Comparison of ENCODE assay signal across 6 cellular contexts in the genomic region with DNA sequence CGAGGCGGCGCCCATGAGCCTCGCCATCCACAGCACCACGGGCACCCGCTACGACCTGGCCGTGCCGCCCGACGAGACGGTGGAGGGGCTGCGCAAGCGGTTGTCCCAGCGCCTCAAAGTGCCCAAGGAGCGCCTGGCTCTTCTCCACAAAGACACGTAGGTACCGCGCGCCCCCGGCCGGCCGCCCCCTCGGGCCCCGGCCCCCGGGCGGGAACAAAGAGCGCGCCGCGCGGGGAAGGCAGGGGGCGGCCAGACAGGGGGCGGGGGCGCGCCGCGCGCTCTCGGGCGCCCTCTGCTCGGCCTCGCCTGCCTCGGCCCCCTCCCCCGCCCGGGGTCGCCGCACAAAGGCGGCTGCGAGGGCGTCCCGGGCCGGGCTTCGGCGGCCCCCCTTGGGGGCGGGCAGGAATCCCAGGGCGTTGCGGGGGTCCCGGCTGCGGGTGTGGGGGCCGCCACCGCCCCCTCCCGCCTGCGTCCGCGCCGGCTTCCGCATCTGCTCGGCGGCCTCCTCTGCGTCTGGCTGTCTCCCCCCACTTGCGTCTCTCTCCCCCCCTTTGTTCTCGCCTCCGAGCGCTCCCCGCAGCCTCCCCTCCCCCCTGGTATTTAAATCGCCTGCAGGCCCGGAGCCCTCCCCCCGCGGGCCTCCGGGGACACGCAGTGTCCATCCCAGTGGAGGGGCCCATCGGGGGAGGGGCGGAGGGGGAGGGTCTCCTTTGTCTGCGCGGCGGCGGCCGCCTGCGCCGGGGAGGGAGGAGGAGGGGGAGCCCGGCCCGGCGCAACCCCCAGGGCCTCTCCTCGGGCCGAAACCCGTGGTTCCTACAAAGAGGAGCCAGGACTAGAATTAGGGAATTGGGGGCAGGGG. TPM values are rescaled to one million over a fixed set of nuclear protein-coding genes. Genes with fewer than 3 reads are reported as not detected.
DNase-seq lines count a peak whose midpoint lies in the region; ATAC-seq and TF ChIP-seq lines count a peak whose summit lies in the region.

No MANE protein-coding gene starts in this region.

- peaks cover 7% of the 10 kb centered on the region for H3K79me2 ChIP-seq in parathyroid adenoma

- no peak overlapping the region for H3K9ac ChIP-seq in parathyroid adenoma

- TF ChIP-seq CTCF in HFFc6 (IDR thresholded peaks at IDR 0.05) (no peak), epithelial cell of proximal tubule (conservative IDR thresholded peaks at IDR 0.05; ENCODE audit: low read depth, low read length) (no peak), parathyroid adenoma (IDR thresholded peaks at IDR 0.05) (no peak)

- H2AFZ ChIP-seq in parathyroid adenoma = no peak overlapping the region

- H3K36me3 Mint-ChIP-seq in HFFc6 (ENCODE audit: low read depth) = peaks cover 12% of the 10 kb centered on the region

- no peaks in the 10 kb centered on the region for H3K36me3 ChIP-seq in parathyroid adenoma (ENCODE audit: control insufficient read depth, insufficient read depth, low read length)

- H3K27me3 Mint-ChIP-seq in HFFc6 (ENCODE audit: insufficient read depth) = peaks cover 20% of the 10 kb centered on the region

- H3K4me3 ChIP-seq in epithelial cell of proximal tubule (ENCODE audit: low read depth, low read length) (peak overlapping the region; percentile 88), parathyroid adenoma (ENCODE audit: low read depth, low read length) (peak overlapping the region; percentile 49)

- peaks cover 12% of the 10 kb centered on the region for H3K4me1 Mint-ChIP-seq in HFFc6 (ENCODE audit: low read depth)

- H3K27ac Mint-ChIP-seq in HFFc6 = peak overlapping the region; percentile 92

- peak overlapping the region; percentile 93 for H3K4me3 Mint-ChIP-seq in HFFc6

- no peak for ATAC-seq in HG03342 (IDR thresholded peaks at IDR 0.05; ENCODE audit: unreplicated experiment)

- no peaks in the 10 kb centered on the region for H3K9me3 Mint-ChIP-seq in HFFc6

- peak overlapping the region; percentile 51 for H3K4me2 ChIP-seq in parathyroid adenoma (ENCODE audit: low read length)

- no peaks in the 10 kb centered on the region for H3K27me3 ChIP-seq in parathyroid adenoma (ENCODE audit: control insufficient read depth, insufficient read depth, low read length)

- peak overlapping the region; percentile 64 for H3K27ac ChIP-seq in parathyroid adenoma

- peaks cover 14% of the 10 kb centered on the region for H3K4me1 ChIP-seq in parathyroid adenoma

- DNase-seq in HFFc6 (no peak), T follicular helper cell (ENCODE audit: low read depth) (peak; percentile 59), epithelial cell of proximal tubule (ENCODE audit: low read depth) (no peak), cortex of kidney (lab: John Stamatoyannopoulos, UW) (no peak)

- no peaks in the 10 kb centered on the region for H3K9me3 ChIP-seq in parathyroid adenoma (ENCODE audit: control insufficient read depth, low read length)

RNA-seq across cellular contexts. Expression of gene MIDN, which starts 2.2 kb away (rescaled TPM):
- 10 to 100 TPM; 58.4 to 73.3 (median 67.4) TPM for total RNA-seq in HFFc6 (2021; fragmentation: NEBNext Ultra II Directional; extraction: Animal tissue kit (Norgen Biotek cat#: 25700))
- total RNA-seq in epithelial cell of proximal tubule = 44.1 and 66.3 TPM in 2 replicates

RNA-seq across cellular contexts. Expression of gene ATP5F1D, which starts 9.1 kb away (rescaled TPM):
- total RNA-seq in HFFc6 (2021; fragmentation: NEBNext Ultra II Directional; extraction: Animal tissue kit (Norgen Biotek cat#: 25700)) = 100 to 1,000 TPM; 190 to 243 (median 217) TPM
- total RNA-seq in epithelial cell of proximal tubule = 110 and 114 TPM in 2 replicates

RNA-seq across cellular contexts. Expression of gene CBARP, which starts 12.8 kb away (rescaled TPM):
- 10 to 100 TPM in 1 of 6 experiments, 1 to 10 TPM in 5; 7.6 to 12.7 (median 8.6) TPM for total RNA-seq in HFFc6 (2021; fragmentation: NEBNext Ultra II Directional; extraction: Animal tissue kit (Norgen Biotek cat#: 25700))
- 6.8 and 9.7 TPM in 2 replicates for total RNA-seq in epithelial cell of proximal tubule

RNA-seq across cellular contexts. Expression of gene CIRBP, which starts 18.5 kb away (rescaled TPM):
- total RNA-seq in HFFc6 (2021; fragmentation: NEBNext Ultra II Directional; extraction: Animal tissue kit (Norgen Biotek cat#: 25700)) = 100 to 1,000 TPM; 160 to 243 (median 190) TPM
- 165 and 317 TPM in 2 replicates for total RNA-seq in epithelial cell of proximal tubule

RNA-seq across cellular contexts. Expression of gene FAM174C, which starts 24.7 kb away (rescaled TPM):
- 10 to 100 TPM; 54.2 to 77.6 (median 63.8) TPM for total RNA-seq in HFFc6 (2021; fragmentation: NEBNext Ultra II Directional; extraction: Animal tissue kit (Norgen Biotek cat#: 25700))
- total RNA-seq in epithelial cell of proximal tubule = 123 and 124 TPM in 2 replicates
